14 cellular contexts compared by ENCODE assay signal in the genomic region with DNA sequence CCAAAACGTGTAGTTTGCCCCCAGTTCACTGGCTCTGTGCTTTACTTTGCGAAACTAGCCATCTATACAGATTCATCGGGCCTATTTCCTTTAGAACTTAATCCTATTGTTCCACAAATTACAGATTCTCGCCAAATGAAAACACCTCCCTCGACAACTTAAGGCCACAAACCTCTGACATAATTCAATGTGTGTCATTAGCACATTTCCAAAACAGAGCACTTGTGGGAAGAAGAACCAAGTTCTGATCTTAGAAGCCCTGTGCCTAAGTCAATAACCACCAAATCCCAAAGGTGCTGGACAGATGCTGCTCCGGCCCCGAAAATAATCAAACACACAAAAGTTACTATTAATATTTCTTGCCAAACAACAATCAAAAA.
A peak's percentile ranks its signal among the peaks of the same experiment; 100 is the strongest.
DNase-seq lines count a peak whose midpoint lies in the region; ATAC-seq, FAIRE-seq and TF ChIP-seq lines count a peak whose summit lies in the region.
"Had no signal": no experiment of that assay in that cellular context is flagged by ENCODE, and none has a peak within 500 bp of the region (broad histone marks: within the 10 kb centered on the region; RNA-seq: fewer than 3 reads in every experiment).

No MANE protein-coding gene starts in this region.

- peaks cover 63% of the 10 kb centered on the region for H3K4me1 Mint-ChIP-seq in progenitor cell of endocrine pancreas (ENCODE audit: low read depth)
- H3K4me1 Mint-ChIP-seq in activated naive CD8-positive, alpha-beta T cell treated with anti-CD3 and anti-CD28 coated beads, Interleukin-2, amount 50 U/mL, for 24 hours, result peaks cover 47% of the 10 kb centered on the region

- DNase-seq in A673 (ENCODE audit: low spot score), result peak; percentile 77
- DNase-seq in RWPE2 (ENCODE audit: low spot score), result no peak
- DNase-seq in esophagus squamous epithelium (lab: John Stamatoyannopoulos, UW), result no peak
- DNase-seq in progenitor cell of endocrine pancreas (ENCODE audit: low spot score, unreplicated experiment), result no peak
- DNase-seq in D721Med (ENCODE audit: insufficient read length, low spot score), result no peak
- no peak for DNase-seq in cortex of kidney (lab: John Stamatoyannopoulos, UW)
- DNase-seq in activated naive CD8-positive, alpha-beta T cell treated with anti-CD3 and anti-CD28 coated beads, Interleukin-2, amount 50 U/mL, for 24 hours, result no peak
- DNase-seq: activated T-cell treated with anti-CD3 and anti-CD28 coated beads, Interleukin-2, amount 50 U/mL, for 1 hour; BE2C; NCI-H146; stimulated activated CD4-positive, alpha-beta T cell treated with anti-CD3 and anti-CD28 coated beads, Interleukin-4, amount 100 ng/mL, for 24 hours had no signal

- no peaks in the 10 kb centered on the region for H3K9me3 Mint-ChIP-seq in progenitor cell of endocrine pancreas (ENCODE audit: low read depth)
- H3K9me3 Mint-ChIP-seq in activated naive CD8-positive, alpha-beta T cell treated with anti-CD3 and anti-CD28 coated beads, Interleukin-2, amount 50 U/mL, for 24 hours, result no peaks in the 10 kb centered on the region
- H3K9me3 Mint-ChIP-seq: neural crest cell had no signal

- H3K27ac ChIP-seq in A673 (ENCODE audit: low read depth, low read length, poor library complexity, severe bottlenecking), result peak overlapping the region; percentile 27
- peak overlapping the region; percentile 10 for H3K27ac ChIP-seq in RWPE2 (ENCODE audit: poor library complexity, severe bottlenecking)
- peak overlapping the region; percentile 41 to 84 (median 74) for H3K27ac ChIP-seq in esophagus squamous epithelium

- peak overlapping the region; percentile 63 for H3K27ac Mint-ChIP-seq in progenitor cell of endocrine pancreas
- no peak overlapping the region for H3K27ac Mint-ChIP-seq in activated naive CD8-positive, alpha-beta T cell treated with anti-CD3 and anti-CD28 coated beads, Interleukin-2, amount 50 U/mL, for 24 hours

- H3K27me3 Mint-ChIP-seq in progenitor cell of endocrine pancreas, result no peaks in the 10 kb centered on the region
- no peaks in the 10 kb centered on the region for H3K27me3 Mint-ChIP-seq in activated naive CD8-positive, alpha-beta T cell treated with anti-CD3 and anti-CD28 coated beads, Interleukin-2, amount 50 U/mL, for 24 hours

- H3K36me3 ChIP-seq in A673 (ENCODE audit: insufficient read depth, low read length, poor library complexity, severe bottlenecking) (peaks cover 5% of the 10 kb centered on the region), RWPE2 (ENCODE audit: low read depth) (peaks cover 16% of the 10 kb centered on the region), esophagus squamous epithelium (peaks cover 0 to 47% (median 0%) of the 10 kb centered on the region in 3 donors)
- H3K36me3 ChIP-seq: BE2C had no signal

- BruUV-seq in A673 (replicated peaks; lab: Mats Ljungman, UMichigan), result TSS peak; percentile 10

- no peaks in the 10 kb centered on the region for H3K27me3 ChIP-seq in A673 (replicated peaks; ENCODE audit: insufficient read depth, low read depth, low read length, poor library complexity)
- no peaks in the 10 kb centered on the region for H3K27me3 ChIP-seq in RWPE2 (ENCODE audit: insufficient read depth, poor library complexity, severe bottlenecking)
- H3K27me3 ChIP-seq in esophagus squamous epithelium, result no peaks in the 10 kb centered on the region
- H3K27me3 ChIP-seq: BE2C had no signal

- no peak for TF ChIP-seq POLR2A in esophagus squamous epithelium (IDR thresholded peaks at IDR 0.05)

- ATAC-seq in RWPE2 (ENCODE audit: low read depth) (no peak), GM19324 (IDR thresholded peaks at IDR 0.05; ENCODE audit: low FRiP score, unreplicated experiment) (no peak)
- ATAC-seq in activated naive CD8-positive, alpha-beta T cell treated with anti-CD3 and anti-CD28 coated beads, Interleukin-2, amount 50 U/mL, for 24 hours, result no peak

- POLR2A ChIA-PET in A673 (lab: Charles Lee; ENCODE audit: low non-redundant PET), result no interaction called here

- no peak for FAIRE-seq in D721Med (lab: Jason Lieb, UNC)
- FAIRE-seq: TTC549 had no signal

- WGBS in esophagus squamous epithelium, 2 donors, result 46 to 50% methylated on average over 7 of the region's 7 CpGs

- intact Hi-C loops in A673 (cut with micrococcal nuclease; ENCODE audit: unreplicated experiment), result no loop called here
- intact Hi-C loops in esophagus squamous epithelium (cut with DNase I), result no loop called here

- H3K36me3 Mint-ChIP-seq in progenitor cell of endocrine pancreas (ENCODE audit: insufficient read depth), result peaks cover 16% of the 10 kb centered on the region
- H3K36me3 Mint-ChIP-seq in activated naive CD8-positive, alpha-beta T cell treated with anti-CD3 and anti-CD28 coated beads, Interleukin-2, amount 50 U/mL, for 24 hours (ENCODE audit: low read depth), result peaks cover 40% of the 10 kb centered on the region

- TF ChIP-seq CTCF in A673 (conservative IDR thresholded peaks at IDR 0.05; ENCODE audit: low read depth, low read length), result no peak
- TF ChIP-seq CTCF in RWPE2 (IDR thresholded peaks at IDR 0.05; ENCODE audit: poor library complexity, severe bottlenecking), result no peak
- no peak for TF ChIP-seq CTCF in esophagus squamous epithelium (IDR thresholded peaks at IDR 0.05)
- TF ChIP-seq CTCF in progenitor cell of endocrine pancreas (IDR thresholded peaks at IDR 0.05; ENCODE audit: unreplicated experiment), result no peak
- TF ChIP-seq CTCF in D721Med (IDR thresholded peaks at IDR 0.05; ENCODE audit: insufficient read depth, missing control alignments), result no peak

- peaks cover 88% of the 10 kb centered on the region for H3K4me1 ChIP-seq in A673 (ENCODE audit: insufficient read depth, low read length, poor library complexity, severe bottlenecking)
- peaks cover 18% of the 10 kb centered on the region for H3K4me1 ChIP-seq in RWPE2 (ENCODE audit: insufficient read depth, poor library complexity, severe bottlenecking)
- H3K4me1 ChIP-seq in esophagus squamous epithelium, result peaks cover 39 to 100% (median 69%) of the 10 kb centered on the region in 3 donors
- H3K4me1 ChIP-seq: BE2C had no signal

- CTCF ChIA-PET in A673 (lab: Charles Lee), result interaction anchor here (0.7 kb wide), 1 partner anchor 72 kb away, joined by 6 read pairs; no protein-coding TSS in a partner anchor

- H3K4me3 Mint-ChIP-seq in progenitor cell of endocrine pancreas (ENCODE audit: low read depth), result no peak overlapping the region
- H3K4me3 Mint-ChIP-seq in activated naive CD8-positive, alpha-beta T cell treated with anti-CD3 and anti-CD28 coated beads, Interleukin-2, amount 50 U/mL, for 24 hours, result no peak overlapping the region
- H3K4me3 Mint-ChIP-seq: neural crest cell had no signal

- H3K4me3 ChIP-seq in A673 (ENCODE audit: low read depth, low read length, poor library complexity, severe bottlenecking), result no peak overlapping the region
- H3K4me3 ChIP-seq in RWPE2 (ENCODE audit: severe bottlenecking), result no peak overlapping the region
- peak overlapping the region in 1 of 4 donors; percentile 5 for H3K4me3 ChIP-seq in esophagus squamous epithelium

- H3K9me3 ChIP-seq in A673 (ENCODE audit: low read depth, low read length, poor library complexity, severe bottlenecking) (no peaks in the 10 kb centered on the region), RWPE2 (ENCODE audit: severe bottlenecking) (no peaks in the 10 kb centered on the region), esophagus squamous epithelium (no peaks in the 10 kb centered on the region)
- H3K9me3 ChIP-seq: BE2C had no signal

Comparison
In these comparisons a context has a peak if more than half of its experiments do, and no peak if none do; other contexts are left out.
1. H3K27ac ChIP-seq: peak in every context shown above with its lines; median percentile 74 in esophagus squamous epithelium; 27 in A673; 10 in RWPE2.